In genomic region chr7:37786741-37787569, GRCh38 we compare ENCODE assay signal across 9 cellular contexts.
DNase-seq lines count a peak whose midpoint lies in the region; ATAC-seq and TF ChIP-seq lines count a peak whose summit lies in the region.
"Had no signal": no experiment of that assay in that cellular context is flagged by ENCODE, and none has a peak within 500 bp of the region (broad histone marks: within the 10 kb centered on the region; RNA-seq: fewer than 3 reads in every experiment).

No MANE protein-coding gene starts in this region.

- no peaks in the 10 kb centered on the region for H3K27me3 Mint-ChIP-seq in memory B cell

- ATAC-seq in GM18873 (IDR thresholded peaks at IDR 0.05; ENCODE audit: low FRiP score, unreplicated experiment) (peak; percentile 79), HG02571 (IDR thresholded peaks at IDR 0.05; ENCODE audit: unreplicated experiment) (peak; percentile 86), memory B cell (ENCODE audit: low read depth) (peak; percentile 91)
- ATAC-seq: HCT116 had no signal

- H3K4me1 ChIP-seq in thyroid gland = peaks cover 0 to 5% of the 10 kb centered on the region in 2 donors

- no peaks in the 10 kb centered on the region for H3K36me3 ChIP-seq in thyroid gland

- peaks cover 13% of the 10 kb centered on the region for H3K4me1 Mint-ChIP-seq in memory B cell

- H3K27ac Mint-ChIP-seq in memory B cell = peak overlapping the region; percentile 88

- no peaks in the 10 kb centered on the region for H3K9me3 ChIP-seq in thyroid gland

- H3K36me3 Mint-ChIP-seq in memory B cell = peaks cover 4% of the 10 kb centered on the region

- H3K27me3 ChIP-seq in thyroid gland = no peaks in the 10 kb centered on the region

- no peak overlapping the region for H3K4me3 ChIP-seq in thyroid gland (replicated peaks in 1 of 3)

- TF ChIP-seq POLR2A in thyroid gland (IDR thresholded peaks at IDR 0.05) = no peak

- no peak for TF ChIP-seq CTCF in thyroid gland (IDR thresholded peaks at IDR 0.05)

- peak; percentile 97 to 98 for DNase-seq in Kasumi-1 (lab: John Stamatoyannopoulos, UW)
- peak in 1 of 2 donors; percentile 32 for DNase-seq in memory B cell (ENCODE audit: low spot score in 2 of 2)
- no peak for DNase-seq in thyroid gland
- DNase-seq in NCI-H1048 (lab: John Stamatoyannopoulos, UW) = no peak
- no peak for DNase-seq in cerebellar cortex (ENCODE audit: low spot score)
- no peak for DNase-seq in mesenteric fat pad (ENCODE audit: low spot score)

- H3K9me3 Mint-ChIP-seq in memory B cell = no peaks in the 10 kb centered on the region

- H3K27ac ChIP-seq in thyroid gland = no peak overlapping the region

- intact Hi-C loops in thyroid gland (cut with DNase I) = no loop called here

- WGBS in thyroid gland, 2 donors = 74 to 82% methylated on average over 6 of the region's 6 CpGs

- H3K4me3 Mint-ChIP-seq in memory B cell = peak overlapping the region; percentile 81

Comparison
In these comparisons a context has a peak if more than half of its experiments do, and no peak if none do; other contexts are left out.
1. DNase-seq: peak in Kasumi-1 (2 of 2); none in thyroid gland (0 of 2), NCI-H1048 (single experiment), cerebellar cortex (single experiment) and mesenteric fat pad (single experiment).
2. Peak in every context shown above with its lines, with median percentiles within 50 percentile points of each other: ATAC-seq.